Comparison of ENCODE assay signal across 15 cellular contexts in the genomic region with DNA sequence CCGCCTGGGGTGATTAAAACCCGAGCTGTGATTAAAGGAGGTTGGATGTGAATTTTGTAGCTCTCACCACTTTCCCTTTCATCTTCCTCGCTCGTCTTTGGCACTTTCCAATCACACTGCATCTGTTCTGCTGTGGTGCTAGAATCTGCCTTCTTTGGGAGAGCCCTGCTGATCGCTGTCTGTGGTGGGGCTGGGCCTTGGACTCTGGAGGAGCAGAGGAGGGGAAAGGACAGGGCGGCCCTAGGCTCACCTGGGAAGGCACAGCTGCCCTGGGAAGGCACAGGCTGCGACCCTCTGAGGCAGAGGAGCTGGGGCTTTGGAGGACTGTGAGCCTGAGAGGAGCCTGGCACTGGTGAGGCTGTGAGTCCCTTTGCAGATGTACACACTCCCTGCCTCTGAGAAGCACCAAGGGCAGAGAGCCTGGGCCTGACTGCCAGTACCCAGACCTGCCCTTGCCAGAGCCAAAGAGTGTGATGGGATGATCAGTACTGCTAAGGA.
A peak's percentile ranks its signal among the peaks of the same experiment; 100 is the strongest.
DNase-seq lines count a peak whose midpoint lies in the region; ATAC-seq and TF ChIP-seq lines count a peak whose summit lies in the region.
"Had no signal": no experiment of that assay in that cellular context is flagged by ENCODE, and none has a peak within 500 bp of the region (broad histone marks: within the 10 kb centered on the region; RNA-seq: fewer than 3 reads in every experiment).

No MANE protein-coding gene starts in this region.

- no peak overlapping the region for H4K5ac ChIP-seq in H9 (ENCODE audit: insufficient read length, low read depth, low read length)
- H4K5ac ChIP-seq in mesendoderm (ENCODE audit: low read length), result no peak overlapping the region

- no peak overlapping the region for H3K4me3 Mint-ChIP-seq in H9

- H3K18ac ChIP-seq in H9 (ENCODE audit: insufficient read length, low read depth, low read length) (no peak overlapping the region), mesendoderm (ENCODE audit: low read length) (no peak overlapping the region)

- no peak overlapping the region for H3K56ac ChIP-seq in H9 (ENCODE audit: insufficient read length, low read depth, low read length)
- no peak overlapping the region for H3K56ac ChIP-seq in mesendoderm (ENCODE audit: low read length)

- peaks cover 4% of the 10 kb centered on the region; the same call in 1 of the 2 replicates for H3K27me3 Mint-ChIP-seq in H9 (ENCODE audit: low read depth)

- H2BK5ac ChIP-seq in H9 (ENCODE audit: insufficient read length, low read length) (no peak overlapping the region), mesendoderm (ENCODE audit: low read length) (no peak overlapping the region)

- H3K27ac ChIP-seq in H9 (ENCODE audit: insufficient read length, low read depth, low read length) (no peak overlapping the region), mesendoderm (ENCODE audit: low read depth, low read length) (no peak overlapping the region), upper lobe of right lung (no peak overlapping the region)
- H3K27ac ChIP-seq: C4-2B, PC-9 had no signal

- H4K20me1 ChIP-seq in H9 (ENCODE audit: control insufficient read depth, insufficient read depth, insufficient read length), result no peaks in the 10 kb centered on the region

- no peak overlapping the region for H3K14ac ChIP-seq in H9 (ENCODE audit: insufficient read depth, low read length)

- H3K4me3 ChIP-seq in mesendoderm (ENCODE audit: low read length) (no peak overlapping the region), upper lobe of right lung (no peak overlapping the region)
- H3K4me3 ChIP-seq: PC-9 had no signal

- H3K9me3 ChIP-seq in H9 (ENCODE audit: control insufficient read depth, low read depth, low read length), result no peaks in the 10 kb centered on the region
- peaks cover 4% of the 10 kb centered on the region for H3K9me3 ChIP-seq in upper lobe of right lung

- no peaks in the 10 kb centered on the region for H3K36me3 Mint-ChIP-seq in H9 (ENCODE audit: insufficient read depth in 1 of 3, low read depth in 3 of 3)

- WGBS in H9 (ENCODE audit: extremely low coverage, insufficient read length, low lambda C conversion rate), result no CpG with 5 or more reads among the region's 7 CpGs
- no CpG with 5 or more reads among the region's 7 CpGs for WGBS in mesendoderm (ENCODE audit: extremely low coverage, insufficient coverage, low lambda C conversion rate)

- H3K79me2 ChIP-seq in H9 (ENCODE audit: insufficient read depth, low read length) (no peaks in the 10 kb centered on the region), mesendoderm (ENCODE audit: control insufficient read depth, insufficient read depth, low read length) (no peaks in the 10 kb centered on the region)

- no peaks in the 10 kb centered on the region for H3K23me2 ChIP-seq in H9 (ENCODE audit: insufficient read length, low read depth, low read length, poor library complexity, severe bottlenecking)

- DNase-seq in cardiac septum (ENCODE audit: low spot score) (peak; percentile 70), Right ventricle myocardium inferior (ENCODE audit: missing footprints) (no peak), H9 (peak; percentile 19), mesendoderm (peak; percentile 9), upper lobe of right lung (peak; percentile 53), NOMO-1 treated with dmso at 0.1 percent for 144 hours (lab: John Stamatoyannopoulos, UW; ENCODE audit: unreplicated experiment) (no peak), NCI-H187 treated with DMSO at 0.1 percent for 48 hours (lab: John Stamatoyannopoulos, UW) (no peak)
- DNase-seq: KG1, NCI-H1436, NCI-H2081, NCI-H510A treated with DMSO at 0.1 percent for 48 hours, NCI-H82, PC-9 had no signal

- no peak overlapping the region for H4K91ac ChIP-seq in H9 (ENCODE audit: insufficient read length, low read depth, low read length)

- H2BK15ac ChIP-seq in H9 (ENCODE audit: low read depth, low read length), result no peak overlapping the region
- no peak overlapping the region for H2BK15ac ChIP-seq in mesendoderm (replicated peaks; ENCODE audit: low read depth)

- H3K36me3 ChIP-seq in mesendoderm (ENCODE audit: control insufficient read depth, insufficient read depth, low read length) (no peaks in the 10 kb centered on the region), upper lobe of right lung (no peaks in the 10 kb centered on the region)

- H3K4me1 Mint-ChIP-seq in H9, result peaks cover 11 to 12% of the 10 kb centered on the region in 2 experiments

- H3K27ac Mint-ChIP-seq in H9, result no peak overlapping the region; a peak in 1 of 7 replicates

- ATAC-seq in Right ventricle myocardium inferior (no peak), upper lobe of right lung (no peak)
- ATAC-seq: HepG2 had no signal

- H3K27me3 ChIP-seq in H9 (ENCODE audit: insufficient read depth, low read length) (no peaks in the 10 kb centered on the region), mesendoderm (ENCODE audit: insufficient read depth, low read length, poor library complexity) (no peaks in the 10 kb centered on the region), upper lobe of right lung (no peaks in the 10 kb centered on the region)

- no peak overlapping the region for H2BK20ac ChIP-seq in H9 (ENCODE audit: low read depth, low read length, poor library complexity, severe bottlenecking)

- H3K9ac ChIP-seq in H9 (ENCODE audit: extremely low read depth, insufficient read length, low read length) (no peak overlapping the region), mesendoderm (ENCODE audit: low read length) (no peak overlapping the region)

- H3K79me1 ChIP-seq in H9 (ENCODE audit: insufficient read depth, low read depth, low read length, poor library complexity, severe bottlenecking) (no peaks in the 10 kb centered on the region), mesendoderm (ENCODE audit: low read length) (no peaks in the 10 kb centered on the region)

- no peak overlapping the region for H2BK12ac ChIP-seq in H9 (ENCODE audit: insufficient read length, low read depth, low read length)

- H3K4me2 ChIP-seq in H9 (ENCODE audit: insufficient read depth, insufficient read length, low read length) (no peak overlapping the region), mesendoderm (ENCODE audit: low read length) (no peak overlapping the region)
- H3K4me2 ChIP-seq: PC-9 had no signal

- TF ChIP-seq CTCF in H9 (conservative IDR thresholded peaks at IDR 0.05) (no peak), upper lobe of right lung (IDR thresholded peaks at IDR 0.05) (no peak)

- no peak overlapping the region for H3K23ac ChIP-seq in H9 (ENCODE audit: insufficient read length, low read depth, low read length)
- no peak overlapping the region for H3K23ac ChIP-seq in mesendoderm (ENCODE audit: low read length)

- H3K4me1 ChIP-seq in H9 (ENCODE audit: insufficient read depth, low read length), result no peaks in the 10 kb centered on the region; the same call in 1 of the 2 replicates
- H3K4me1 ChIP-seq in mesendoderm (ENCODE audit: control insufficient read depth, low read depth, low read length), result peaks cover 2% of the 10 kb centered on the region
- no peaks in the 10 kb centered on the region for H3K4me1 ChIP-seq in upper lobe of right lung

- no peak overlapping the region for H3T11ph ChIP-seq in H9 (ENCODE audit: low read length)

- no peak overlapping the region for H4K8ac ChIP-seq in H9 (replicated peaks; ENCODE audit: insufficient read length, low read depth, low read length)
- H4K8ac ChIP-seq in mesendoderm (ENCODE audit: low read depth, low read length), result no peak overlapping the region

- H2AK5ac ChIP-seq in H9 (ENCODE audit: insufficient read length, low read length) (no peak overlapping the region), mesendoderm (ENCODE audit: low read length) (no peak overlapping the region)

- H2BK120ac ChIP-seq in H9 (ENCODE audit: low read depth, low read length, poor library complexity, severe bottlenecking) (no peak overlapping the region), mesendoderm (ENCODE audit: low read depth, low read length) (no peak overlapping the region)

- H2AFZ ChIP-seq in H9 (ENCODE audit: low read length), result no peak overlapping the region
- H2AFZ ChIP-seq: PC-9 had no signal

- H3K4ac ChIP-seq in H9 (ENCODE audit: low read depth, low read length) (no peak overlapping the region), mesendoderm (ENCODE audit: low read depth, low read length) (no peak overlapping the region)

- H3K9me3 Mint-ChIP-seq in H9, result no peaks in the 10 kb centered on the region

- intact Hi-C loops in cardiac septum (cut with DNase I) (no loop called here), Right ventricle myocardium inferior (cut with DNase I) (no loop called here), upper lobe of right lung (cut with DNase I) (no loop called here)

Comparison
In these comparisons a context has a peak if more than half of its experiments do, and no peak if none do; other contexts are left out.
1. DNase-seq: peak in cardiac septum (single experiment), H9 (single experiment), mesendoderm (single experiment) and upper lobe of right lung (single experiment); none in Right ventricle myocardium inferior (single experiment), NOMO-1 treated with dmso at 0.1 percent for 144 hours (single experiment) and NCI-H187 treated with DMSO at 0.1 percent for 48 hours (single experiment).